8 cellular contexts compared by ENCODE assay signal in the genomic region with DNA sequence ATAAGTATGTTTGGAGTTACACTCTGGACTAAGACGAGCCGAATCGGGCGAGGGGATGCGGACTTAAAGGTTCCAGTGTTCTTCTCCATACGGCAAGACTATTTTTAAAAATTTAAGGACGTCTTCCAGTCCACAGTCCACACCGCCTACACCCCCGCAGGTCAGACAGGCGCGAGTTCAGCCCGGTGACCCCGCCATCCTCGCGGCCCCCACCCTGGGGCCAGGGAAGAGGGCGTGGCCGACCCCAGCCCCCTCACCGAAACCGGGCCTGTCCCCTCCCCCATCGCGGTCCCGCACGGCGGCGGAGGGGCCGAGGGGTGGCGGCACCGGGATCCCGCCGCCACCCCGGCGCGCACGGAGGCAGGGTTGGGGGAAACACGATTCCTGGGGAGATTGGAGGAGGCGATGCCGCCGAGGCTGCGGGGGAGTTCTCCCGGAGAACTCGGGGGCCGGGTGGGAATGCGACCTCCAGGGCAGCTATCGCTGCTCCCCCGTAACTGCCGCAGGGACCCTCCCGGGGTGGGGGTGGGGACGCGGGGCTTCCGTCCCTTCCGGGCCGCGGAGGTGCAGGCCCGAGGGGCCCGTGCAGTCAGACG. TPM values are rescaled to one million over a fixed set of nuclear protein-coding genes. Genes with fewer than 3 reads are reported as not detected.
DNase-seq lines count a peak whose midpoint lies in the region; ATAC-seq and TF ChIP-seq lines count a peak whose summit lies in the region.

No MANE protein-coding gene starts in this region.

- H3K9me3 Mint-ChIP-seq in progenitor cell of endocrine pancreas (ENCODE audit: low read depth), result no peaks in the 10 kb centered on the region

- H3K4me1 Mint-ChIP-seq in progenitor cell of endocrine pancreas (ENCODE audit: low read depth), result peaks cover 17% of the 10 kb centered on the region

- H3K36me3 ChIP-seq in SJCRH30, result no peaks in the 10 kb centered on the region

- no peaks in the 10 kb centered on the region for H3K4me1 ChIP-seq in SJCRH30

- peak overlapping the region; percentile 96 for H3K27ac Mint-ChIP-seq in progenitor cell of endocrine pancreas

- H3K4me3 Mint-ChIP-seq in progenitor cell of endocrine pancreas (ENCODE audit: low read depth), result peak overlapping the region; percentile 78

- H3K36me3 Mint-ChIP-seq in progenitor cell of endocrine pancreas (ENCODE audit: insufficient read depth), result no peaks in the 10 kb centered on the region

- H3K4me3 ChIP-seq in AG09309 (ENCODE audit: control insufficient read depth, low read depth, low read length), result peak overlapping the region; percentile 64
- peak overlapping the region; percentile 46 for H3K4me3 ChIP-seq in SJCRH30
- peak overlapping the region; percentile 69 for H3K4me3 ChIP-seq in fibroblast of the aortic adventitia (ENCODE audit: low read depth, low read length)

- DNase-seq in AG09309 (ENCODE audit: low read depth), result no peak
- no peak for DNase-seq in SJCRH30
- DNase-seq in fibroblast of the aortic adventitia (ENCODE audit: low read depth), result no peak
- peak; percentile 57 for DNase-seq in progenitor cell of endocrine pancreas (ENCODE audit: low spot score, unreplicated experiment)
- no peak for DNase-seq in DMS153 treated with DMSO at 0.1 percent for 48 hours (lab: John Stamatoyannopoulos, UW; ENCODE audit: unreplicated experiment)
- DNase-seq in stimulated activated CD4-positive, alpha-beta T cell treated with anti-CD3 and anti-CD28 coated beads, Interleukin-15, amount 100 ng/mL, for 24 hours, result no peak
- DNase-seq in COLO668 (lab: John Stamatoyannopoulos, UW; ENCODE audit: unreplicated experiment), result no peak

- TF ChIP-seq CTCF in AG09309 (IDR thresholded peaks at IDR 0.05; ENCODE audit: control insufficient read depth, insufficient read depth, low read depth, low read length, missing control alignments) (no peak), fibroblast of the aortic adventitia (IDR thresholded peaks at IDR 0.05; ENCODE audit: insufficient read depth, low read length) (no peak), progenitor cell of endocrine pancreas (IDR thresholded peaks at IDR 0.05; ENCODE audit: unreplicated experiment) (no peak)

- peak; percentile 43 for ATAC-seq in GM21717 (IDR thresholded peaks at IDR 0.05; ENCODE audit: unreplicated experiment)

- H3K27me3 Mint-ChIP-seq in progenitor cell of endocrine pancreas, result peaks cover 17% of the 10 kb centered on the region

- H3K9me3 ChIP-seq in SJCRH30 (replicated peaks), result no peaks in the 10 kb centered on the region

- H3K27ac ChIP-seq in SJCRH30, result no peak overlapping the region

- no peaks in the 10 kb centered on the region for H3K27me3 ChIP-seq in SJCRH30

RNA-seq across cellular contexts. Expression of gene SMAD7, which starts 24.6 kb away (rescaled TPM):
- total RNA-seq in SJCRH30 (2014; rRNA removed; shearing (Covaris generic)), result 3.0 and 3.2 TPM in 2 replicates
- total RNA-seq in fibroblast of the aortic adventitia (ENCODE audit: low replicate concordance) (10.5 and 27.2 TPM in 2 replicates), progenitor cell of endocrine pancreas (24.3 and 27.8 TPM in 2 replicates)
